ENCODE assay signal across 8 cellular contexts in genomic region chr3:157081681-157082210, GRCh38.
DNase-seq lines count a peak whose midpoint lies in the region; ATAC-seq and TF ChIP-seq lines count a peak whose summit lies in the region.

No MANE protein-coding gene starts in this region.

- CTCF ChIA-PET in AG04449 (lab: Yijun Ruan, JAX): interaction anchor here (0.7 to 7.4 kb wide), 52 partner anchors 10 to 931 kb away, joined by 3 to 72 read pairs (median 4); partner anchors contain the start of gene SSR3

- H3K4me3 ChIP-seq in AG04449 (ENCODE audit: low read depth, low read length): no peak overlapping the region

- POLR2A ChIA-PET in AG04449 (lab: Yijun Ruan, JAX): interaction anchor here (1.2 to 1.6 kb wide), 2 partner anchors 331 to 527 kb away, joined by 4 to 10 read pairs; partner anchors contain the start of gene SSR3

- DNase-seq in AG04449 (ENCODE audit: low read depth, low spot score) (peak; percentile 60), mesenteric fat pad (ENCODE audit: low spot score) (peak; percentile 93), NCI-H2171 treated with DMSO at 0.1 percent for 48 hours (lab: John Stamatoyannopoulos, UW) (no peak)
- peak; percentile 91 for DNase-seq in activated CD4-positive, alpha-beta T cell treated with anti-CD3 and anti-CD28 coated beads for 48 hours
- peak; percentile 84 for DNase-seq in effector CD4-positive, alpha-beta T cell
- peak; percentile 74 to 82 for DNase-seq in stimulated activated CD8-positive, alpha-beta memory T cell treated with anti-CD3 and anti-CD28 coated beads, Interleukin-2, amount 100 ng/mL, for 1 hour (ENCODE audit: low read depth in 2 of 2)

- peak; percentile 96 for TF ChIP-seq CTCF in AG04449 (IDR thresholded peaks at IDR 0.05; ENCODE audit: insufficient read depth, low read length, missing control alignments)

- ATAC-seq in GM19351 (IDR thresholded peaks at IDR 0.05; ENCODE audit: unreplicated experiment) (peak; percentile 73), HG03460 (IDR thresholded peaks at IDR 0.05; ENCODE audit: unreplicated experiment) (peak; percentile 78)
